8 cellular contexts compared by ENCODE assay signal in genomic region chr12:123115409-123116111, GRCh38. TPM values are rescaled to one million over a fixed set of nuclear protein-coding genes. Genes with fewer than 3 reads are reported as not detected.
DNase-seq lines count a peak whose midpoint lies in the region; ATAC-seq lines count a peak whose summit lies in the region.

No MANE protein-coding gene starts in this region.

- H3K27me3 Mint-ChIP-seq in activated CD4-positive, alpha-beta T cell treated with anti-CD3 and anti-CD28 coated beads, Interleukin-2, amount 10 ng/mL, durations not matched to agents 7 days and 5 days, result no peaks in the 10 kb centered on the region
- no peaks in the 10 kb centered on the region for H3K27me3 Mint-ChIP-seq in activated naive CD8-positive, alpha-beta T cell treated with anti-CD3 and anti-CD28 coated beads, Interleukin-2, amount 50 U/mL, for 24 hours

- DNase-seq in activated CD4-positive, alpha-beta T cell treated with anti-CD3 and anti-CD28 coated beads, Interleukin-2, amount 10 ng/mL, durations not matched to agents 7 days and 5 days, result no peak
- DNase-seq in activated CD4-positive, alpha-beta T cell treated with anti-CD3 and anti-CD28 coated beads for 1 hour, result no peak
- DNase-seq in activated naive CD8-positive, alpha-beta T cell treated with anti-CD3 and anti-CD28 coated beads, Interleukin-2, amount 50 U/mL, for 24 hours, result no peak
- DNase-seq in hippocampal formation (lab: John Stamatoyannopoulos, UW) (peak; percentile 53 to 83), superior temporal gyrus (ENCODE audit: extremely low spot score) (peak; percentile 83)
- no peak for DNase-seq in activated CD8-positive, alpha-beta memory T cell treated with anti-CD3 and anti-CD28 coated beads, Interleukin-2, amount 50 U/mL, for 48 hours

- ATAC-seq in activated naive CD8-positive, alpha-beta T cell treated with anti-CD3 and anti-CD28 coated beads, Interleukin-2, amount 50 U/mL, for 24 hours, result no peak
- ATAC-seq in GM19023 (IDR thresholded peaks at IDR 0.05; ENCODE audit: unreplicated experiment), result no peak
- ATAC-seq in HG03457 (IDR thresholded peaks at IDR 0.05; ENCODE audit: unreplicated experiment), result no peak

- peak overlapping the region; percentile 79 for H3K27ac Mint-ChIP-seq in activated CD4-positive, alpha-beta T cell treated with anti-CD3 and anti-CD28 coated beads, Interleukin-2, amount 10 ng/mL, durations not matched to agents 7 days and 5 days
- H3K27ac Mint-ChIP-seq in activated naive CD8-positive, alpha-beta T cell treated with anti-CD3 and anti-CD28 coated beads, Interleukin-2, amount 50 U/mL, for 24 hours, result peak overlapping the region; percentile 57

- H3K4me3 Mint-ChIP-seq in activated CD4-positive, alpha-beta T cell treated with anti-CD3 and anti-CD28 coated beads, Interleukin-2, amount 10 ng/mL, durations not matched to agents 7 days and 5 days, result no peak overlapping the region
- H3K4me3 Mint-ChIP-seq in activated naive CD8-positive, alpha-beta T cell treated with anti-CD3 and anti-CD28 coated beads, Interleukin-2, amount 50 U/mL, for 24 hours, result no peak overlapping the region

- peaks cover 55% of the 10 kb centered on the region for H3K4me1 Mint-ChIP-seq in activated CD4-positive, alpha-beta T cell treated with anti-CD3 and anti-CD28 coated beads, Interleukin-2, amount 10 ng/mL, durations not matched to agents 7 days and 5 days
- peaks cover 69% of the 10 kb centered on the region for H3K4me1 Mint-ChIP-seq in activated naive CD8-positive, alpha-beta T cell treated with anti-CD3 and anti-CD28 coated beads, Interleukin-2, amount 50 U/mL, for 24 hours

- no peaks in the 10 kb centered on the region for H3K9me3 Mint-ChIP-seq in activated CD4-positive, alpha-beta T cell treated with anti-CD3 and anti-CD28 coated beads, Interleukin-2, amount 10 ng/mL, durations not matched to agents 7 days and 5 days
- no peaks in the 10 kb centered on the region for H3K9me3 Mint-ChIP-seq in activated naive CD8-positive, alpha-beta T cell treated with anti-CD3 and anti-CD28 coated beads, Interleukin-2, amount 50 U/mL, for 24 hours

- POLR2A ChIA-PET in activated CD4-positive, alpha-beta T cell treated with anti-CD3 and anti-CD28 coated beads, Interleukin-2, amount 10 ng/mL, durations not matched to agents 7 days and 5 days (lab: Charles Lee), result interaction anchor here (1.4 kb wide), 1 partner anchor 8 kb away, joined by 5 read pairs; no protein-coding TSS in a partner anchor

- peaks cover 10% of the 10 kb centered on the region for H3K36me3 Mint-ChIP-seq in activated CD4-positive, alpha-beta T cell treated with anti-CD3 and anti-CD28 coated beads, Interleukin-2, amount 10 ng/mL, durations not matched to agents 7 days and 5 days (ENCODE audit: low read depth)
- no peaks in the 10 kb centered on the region for H3K36me3 Mint-ChIP-seq in activated naive CD8-positive, alpha-beta T cell treated with anti-CD3 and anti-CD28 coated beads, Interleukin-2, amount 50 U/mL, for 24 hours (ENCODE audit: low read depth)

- CTCF ChIA-PET in activated CD4-positive, alpha-beta T cell treated with anti-CD3 and anti-CD28 coated beads, Interleukin-2, amount 10 ng/mL, durations not matched to agents 7 days and 5 days (lab: Charles Lee), result interaction anchor here (0.7 to 1.4 kb wide), 4 partner anchors 8 to 282 kb away, joined by 3 read pairs; no protein-coding TSS in a partner anchor

RNA-seq across cellular contexts. Expression of gene PITPNM2, which starts 35.3 kb away (rescaled TPM):
- 10 to 100 TPM; 19.0 to 21.8 TPM for total RNA-seq in activated CD4-positive, alpha-beta T cell treated with anti-CD3 and anti-CD28 coated beads, Interleukin-2, amount 10 ng/mL, durations not matched to agents 7 days and 5 days

Comparison
In these comparisons a context has a peak if more than half of its experiments do, and no peak if none do; other contexts are left out.
1. DNase-seq: peak in hippocampal formation (2 of 2) and superior temporal gyrus (single experiment); none in activated CD4-positive, alpha-beta T cell treated with anti-CD3 and anti-CD28 coated beads, Interleukin-2, amount 10 ng/mL, durations not matched to agents 7 days and 5 days (single experiment), activated CD4-positive, alpha-beta T cell treated with anti-CD3 and anti-CD28 coated beads for 1 hour (single experiment), activated naive CD8-positive, alpha-beta T cell treated with anti-CD3 and anti-CD28 coated beads, Interleukin-2, amount 50 U/mL, for 24 hours (single experiment) and activated CD8-positive, alpha-beta memory T cell treated with anti-CD3 and anti-CD28 coated beads, Interleukin-2, amount 50 U/mL, for 48 hours (single experiment).